1 cellular context compared by ENCODE assay signal in genomic region chr18:49911414-49911813, GRCh38.
TF ChIP-seq lines count a peak whose summit lies in the region.

No MANE protein-coding gene starts in this region.

TF ChIP-seq in HEK293, 187 proteins besides CTCF, POLR2A, EP300 and RAD21 (continued from another document):
- TF ChIP-seq ELK4 (IDR thresholded peaks at IDR 0.05; ENCODE audit: borderline replicate concordance, low read depth, low read length) (no peak), INSM2 (tag by site-specific recombination; IDR thresholded peaks at IDR 0.05) (no peak), PRDM2 (tag by site-specific recombination; IDR thresholded peaks at IDR 0.05; ENCODE audit: borderline replicate concordance) (no peak), ZNF596 (tag by site-specific recombination; IDR thresholded peaks at IDR 0.05) (peak; percentile 19; the same call in 1 of the 2 replicates), ZNF19 (tag by site-specific recombination; IDR thresholded peaks at IDR 0.05; ENCODE audit: low read depth) (no peak), ZNF558 (tag by site-specific recombination; IDR thresholded peaks at IDR 0.05) (no peak)
